Comparison of ENCODE assay signal across 25 cellular contexts in the genomic region with DNA sequence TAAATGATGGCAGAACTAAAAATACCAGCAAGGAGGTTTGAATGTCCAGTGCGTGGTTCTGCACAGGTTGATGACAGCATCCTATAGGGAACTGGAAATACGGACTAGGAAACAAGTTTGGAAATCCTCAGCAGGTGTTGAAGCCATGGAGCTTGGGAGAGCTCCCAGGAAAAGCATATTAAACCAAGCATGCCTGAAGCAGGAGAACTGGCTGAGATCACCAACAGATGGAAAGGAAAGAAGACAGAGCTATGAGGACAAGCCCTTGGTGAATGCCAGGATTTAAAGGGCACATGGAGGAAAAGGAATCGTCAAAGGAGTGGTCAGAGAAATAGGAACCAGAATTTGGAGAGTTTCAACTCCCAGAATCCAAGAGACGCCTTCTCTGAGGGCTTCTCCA.
"Had no signal": no experiment of that assay in that cellular context is flagged by ENCODE, and none has a peak within 500 bp of the region (broad histone marks: within the 10 kb centered on the region; RNA-seq: fewer than 3 reads in every experiment).

No MANE protein-coding gene starts in this region.

- H3K36me3 ChIP-seq: ascending aorta, breast epithelium, cardiac muscle cell, colonic mucosa, esophagus squamous epithelium, gastroesophageal sphincter had no signal

- H3K27me3 ChIP-seq: ascending aorta, breast epithelium, cardiac muscle cell, colonic mucosa, esophagus squamous epithelium, gastroesophageal sphincter had no signal

- H3K4me1 ChIP-seq: ascending aorta, breast epithelium, colonic mucosa, esophagus squamous epithelium, gastroesophageal sphincter had no signal

- H3K4me3 ChIP-seq: ascending aorta, breast epithelium, cardiac muscle cell, colonic mucosa, esophagus squamous epithelium, gastroesophageal sphincter had no signal

- H3K27ac ChIP-seq: ascending aorta, breast epithelium, cardiac muscle cell, colonic mucosa, epithelial cell of prostate, esophagus squamous epithelium, gastroesophageal sphincter had no signal

- ATAC-seq: activated CD4-positive, alpha-beta T cell treated with anti-CD3 and anti-CD28 coated beads for 36 hours; activated CD8-positive, alpha-beta memory T cell treated with anti-CD3 and anti-CD28 coated beads, Interleukin-2, amount 10 ng/mL, durations not matched to agents 7 days and 5 days; activated CD8-positive, alpha-beta T cell treated with anti-CD3 and anti-CD28 coated beads, Interleukin-2, amount 10 ng/mL, durations not matched to agents 7 days and 5 days; activated naive CD4-positive, alpha-beta T cell treated with anti-CD3 and anti-CD28 coated beads, Interleukin-2, amount 50 U/mL, for 72 hours; gastroesophageal sphincter had no signal

- H3K9me3 ChIP-seq: colonic mucosa had no signal

- DNase-seq: activated CD4-positive, alpha-beta memory T cell treated with anti-CD3 and anti-CD28 coated beads for 36 hours; activated CD4-positive, alpha-beta T cell treated with anti-CD3 and anti-CD28 coated beads for 36 hours; activated CD4-positive, alpha-beta T cell treated with anti-CD3 and anti-CD28 coated beads, Interleukin-2, amount 10 ng/mL, durations not matched to agents 24 days and 14 days; activated CD4-positive, CD25-positive, alpha-beta regulatory T cell; activated CD4-positive, CD25-positive, alpha-beta regulatory T cell treated with anti-CD3 and anti-CD28 coated beads, Interleukin-2, amount 50 U/mL, for 72 hours; activated CD8-positive, alpha-beta memory T cell treated with anti-CD3 and anti-CD28 coated beads, Interleukin-2, amount 10 ng/mL, durations not matched to agents 7 days and 5 days; activated CD8-positive, alpha-beta memory T cell treated with anti-CD3 and anti-CD28 coated beads, Interleukin-2, amount 50 U/mL, for 4 hours; activated CD8-positive, alpha-beta T cell treated with anti-CD3 and anti-CD28 coated beads, Interleukin-2, amount 10 ng/mL, durations not matched to agents 7 days and 5 days; activated effector memory CD4-positive, alpha-beta T cell treated with anti-CD3 and anti-CD28 coated beads, Interleukin-2, amount 50 U/mL, for 16 hours; activated naive CD4-positive, alpha-beta T cell treated with anti-CD3 and anti-CD28 coated beads for 36 hours; activated naive CD8-positive, alpha-beta T cell treated with anti-CD3 and anti-CD28 coated beads, Interleukin-2, amount 10 ng/mL, durations not matched to agents 7 days and 5 days; activated T-cell treated with anti-CD3 and anti-CD28 coated beads, Interleukin-2, amount 50 U/mL, for 1 hour; activated T-cell treated with anti-CD3 and anti-CD28 coated beads, Interleukin-2, amount 50 U/mL, for 48 hours; central memory CD4-positive, alpha-beta T cell; colonic mucosa; effector CD8-positive, alpha-beta T cell; esophagus squamous epithelium; head of caudate nucleus; T-helper 2 cell had no signal
